Comparison of ENCODE assay signal across 1 cellular context in genomic region chr7:130369110-130369711, GRCh38.
TF ChIP-seq lines count a peak whose summit lies in the region.

No MANE protein-coding gene starts in this region.

TF ChIP-seq in GM23338, 12 proteins besides CTCF, POLR2A, EP300 and RAD21 (continued from another document):
- TF ChIP-seq REST (IDR thresholded peaks at IDR 0.05; ENCODE audit: unreplicated experiment) = no peak
- no peak for TF ChIP-seq ZNF331 (CRISPR knock-in tag; IDR thresholded peaks at IDR 0.05; ENCODE audit: low read depth)
- no peak for TF ChIP-seq EZH2phosphoT487 (IDR thresholded peaks at IDR 0.05; ENCODE audit: unreplicated experiment)
- no peak for TF ChIP-seq POLR2AphosphoS5 (IDR thresholded peaks at IDR 0.05; ENCODE audit: low read depth)
- TF ChIP-seq ZNF462 (CRISPR knock-in tag; IDR thresholded peaks at IDR 0.05) = no peak
